Comparison of ENCODE assay signal across 14 cellular contexts in the genomic region with DNA sequence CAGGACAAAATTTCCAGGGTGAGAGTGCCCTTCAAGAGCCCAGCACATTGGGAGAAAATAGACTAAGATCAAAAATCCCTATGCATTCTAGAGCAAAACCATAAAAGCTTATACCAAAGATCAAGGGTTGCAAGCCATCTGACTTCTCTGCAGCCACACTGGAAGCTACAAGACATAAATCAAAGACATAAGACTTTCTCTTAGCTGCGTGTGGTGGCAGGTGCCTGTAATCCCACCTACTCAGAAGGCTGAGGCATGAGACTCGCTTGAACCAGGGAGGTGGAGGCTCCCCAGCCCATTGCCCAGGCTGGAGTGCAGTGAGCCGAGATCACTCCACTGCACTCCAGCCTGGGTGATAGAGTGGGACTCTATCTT.
A peak's percentile ranks its signal among the peaks of the same experiment; 100 is the strongest.
DNase-seq lines count a peak whose midpoint lies in the region; ATAC-seq and TF ChIP-seq lines count a peak whose summit lies in the region.
"Had no signal": no experiment of that assay in that cellular context is flagged by ENCODE, and none has a peak within 500 bp of the region (broad histone marks: within the 10 kb centered on the region; RNA-seq: fewer than 3 reads in every experiment).

No MANE protein-coding gene starts in this region.

- POLR2A ChIA-PET in SK-N-SH (lab: Yijun Ruan, JAX): no interaction called here

- TF ChIP-seq CTCF in SK-N-SH (IDR thresholded peaks at IDR 0.05) (no peak), chondrocyte (IDR thresholded peaks at IDR 0.05) (no peak), upper lobe of left lung (IDR thresholded peaks at IDR 0.05) (no peak)

- H3K9me3 ChIP-seq in SK-N-SH: 0 out of 2 replicates have a peak, but pooled peaks cover 3% of the 10 kb centered on the region
- H3K9me3 ChIP-seq in mesodermal cell (ENCODE audit: control insufficient read depth, low read length): peaks cover 5% of the 10 kb centered on the region
- H3K9me3 ChIP-seq in upper lobe of left lung: peaks cover 0 to 2% (median 0%) of the 10 kb centered on the region in 4 donors

- H2AFZ ChIP-seq in SK-N-SH (ENCODE audit: low read depth): peak overlapping the region; percentile 13; the same call in 1 of the 2 replicates

- DNase-seq in SK-N-SH (no peak), chondrocyte (ENCODE audit: low spot score) (no peak), upper lobe of left lung (no peak), SHP77 (lab: John Stamatoyannopoulos, UW) (no peak), NCI-H1436 treated with DMSO at 0.1 percent for 48 hours (lab: John Stamatoyannopoulos, UW) (no peak)
- no peak for DNase-seq in activated CD8-positive, alpha-beta memory T cell treated with anti-CD3 and anti-CD28 coated beads, Interleukin-2, amount 50 U/mL, for 48 hours
- DNase-seq: activated CD8-positive, alpha-beta T cell treated with anti-CD3 and anti-CD28 coated beads for 36 hours; CD4-positive, alpha-beta T cell; sigmoid colon; WERI-Rb-1 had no signal

- peak overlapping the region; percentile 59 for H3K4me2 ChIP-seq in SK-N-SH

- H3K4me3 Mint-ChIP-seq in chondrocyte (ENCODE audit: unreplicated experiment): no peak overlapping the region
- H3K4me3 Mint-ChIP-seq: activated CD8-positive, alpha-beta T cell treated with anti-CD3 and anti-CD28 coated beads for 36 hours; CD4-positive, alpha-beta T cell; IgD-negative memory B cell; type B pancreatic cell had no signal

- H3K4me1 ChIP-seq in SK-N-SH (ENCODE audit: control insufficient read depth in 1 of 2, insufficient read depth in 2 of 2, low read depth in 1 of 2, low read length in 1 of 2) (peaks cover 0 to 26% of the 10 kb centered on the region in 2 experiments; a peak in 3 of 4 replicates), mesodermal cell (ENCODE audit: control insufficient read depth, insufficient read depth, low read length, poor library complexity, severe bottlenecking) (peaks cover 47% of the 10 kb centered on the region), upper lobe of left lung (peaks cover 23 to 39% (median 33%) of the 10 kb centered on the region in 4 donors)
- H3K4me1 ChIP-seq: sigmoid colon had no signal

- H3K27me3 Mint-ChIP-seq in chondrocyte (ENCODE audit: low read depth): no peaks in the 10 kb centered on the region
- H3K27me3 Mint-ChIP-seq: CD4-positive, alpha-beta T cell had no signal

- no peak for TF ChIP-seq POLR2A in upper lobe of left lung (IDR thresholded peaks at IDR 0.05)

- peaks cover 1% of the 10 kb centered on the region for H3K36me3 Mint-ChIP-seq in chondrocyte (ENCODE audit: low read depth)
- H3K36me3 Mint-ChIP-seq: type B pancreatic cell had no signal

- H3F3A ChIP-seq in SK-N-SH (replicated peaks; ENCODE audit: insufficient read depth): peaks cover 23% of the 10 kb centered on the region

- no peak for TF ChIP-seq EP300 in SK-N-SH (IDR thresholded peaks at IDR 0.05; ENCODE audit: borderline replicate concordance in 1 of 2, low read depth in 1 of 2, low read length in 1 of 2)
- no peak for TF ChIP-seq EP300 in upper lobe of left lung (IDR thresholded peaks at IDR 0.05)

- peak overlapping the region; percentile 82 for H3K27ac Mint-ChIP-seq in chondrocyte (ENCODE audit: unreplicated experiment)
- H3K27ac Mint-ChIP-seq: activated CD8-positive, alpha-beta T cell treated with anti-CD3 and anti-CD28 coated beads for 36 hours; CD4-positive, alpha-beta T cell; IgD-negative memory B cell; type B pancreatic cell had no signal

- TF ChIP-seq RAD21 in SK-N-SH (IDR thresholded peaks at IDR 0.05; ENCODE audit: low read length): no peak

- no peak overlapping the region; a peak in 1 of 4 replicates for H3K4me3 ChIP-seq in SK-N-SH (ENCODE audit: low read depth in 2 of 2, low read length in 1 of 2)
- H3K4me3 ChIP-seq in mesodermal cell (ENCODE audit: extremely low read depth, insufficient read depth, low read length, poor library complexity, severe bottlenecking): no peak overlapping the region
- no peak overlapping the region for H3K4me3 ChIP-seq in upper lobe of left lung
- H3K4me3 ChIP-seq: sigmoid colon had no signal

- H3K4me1 Mint-ChIP-seq in chondrocyte (ENCODE audit: low read depth): peaks cover 28% of the 10 kb centered on the region

- no peaks in the 10 kb centered on the region for H3K79me2 ChIP-seq in SK-N-SH (ENCODE audit: insufficient read depth)

- H4K20me1 ChIP-seq in SK-N-SH (ENCODE audit: insufficient read depth): no peaks in the 10 kb centered on the region

- H3K9me3 Mint-ChIP-seq in chondrocyte (ENCODE audit: low read depth): peaks cover 6% of the 10 kb centered on the region
- H3K9me3 Mint-ChIP-seq: type B pancreatic cell had no signal

- peak overlapping the region in 1 of 2 experiments; percentile 76; a peak in 2 of 4 replicates for H3K27ac ChIP-seq in SK-N-SH (ENCODE audit: low read depth in 2 of 2, low read length in 1 of 2)
- peak overlapping the region; percentile 86 for H3K27ac ChIP-seq in mesodermal cell (ENCODE audit: low read depth, low read length, severe bottlenecking)
- peak overlapping the region; percentile 20 to 66 (median 53) for H3K27ac ChIP-seq in upper lobe of left lung
- H3K27ac ChIP-seq: WERI-Rb-1 had no signal

- no peak overlapping the region for H3K9ac ChIP-seq in SK-N-SH

- no peaks in the 10 kb centered on the region for H3K9me2 ChIP-seq in SK-N-SH

- H3K27me3 ChIP-seq in SK-N-SH (ENCODE audit: insufficient read depth) (no peaks in the 10 kb centered on the region; the same call in 1 of the 2 replicates), upper lobe of left lung (no peaks in the 10 kb centered on the region)
- H3K27me3 ChIP-seq: sigmoid colon had no signal

- CTCF ChIA-PET in SK-N-SH (lab: Yijun Ruan, JAX): interaction anchor here (0.6 kb wide), 1 partner anchor 64 kb away, joined by 3 read pairs; no protein-coding TSS in a partner anchor

- ATAC-seq in SK-N-SH treated with all-trans-retinoic acid at 6 μM for 48 hours (no peak; the same call in 2 of the 3 replicates), upper lobe of left lung (ENCODE audit: low FRiP score in 2 of 2) (no peak)
- ATAC-seq: activated CD8-positive, alpha-beta T cell treated with anti-CD3 and anti-CD28 coated beads for 36 hours had no signal

- WGBS in SK-N-SH (ENCODE audit: low lambda C conversion rate): 54% methylated on average over 3 of the region's 3 CpGs
- WGBS in mesodermal cell (ENCODE audit: insufficient coverage in 2 of 2), 2 experiments: 92% methylated on average over 2 of the region's 3 CpGs; no CpG with 5 or more reads in 1 of the 2 experiments
- 81 to 91% methylated on average over 3 of the region's 3 CpGs for WGBS in upper lobe of left lung, 2 donors

- H3K36me3 ChIP-seq in SK-N-SH (replicated peaks in 1 of 2; ENCODE audit: control insufficient read depth in 1 of 2, insufficient read depth in 2 of 2, low read length in 1 of 2) (no peaks in the 10 kb centered on the region), mesodermal cell (ENCODE audit: control insufficient read depth, insufficient read depth, low read length) (no peaks in the 10 kb centered on the region), upper lobe of left lung (no peaks in the 10 kb centered on the region)
- H3K36me3 ChIP-seq: sigmoid colon, WERI-Rb-1 had no signal

TF ChIP-seq in SK-N-SH, 30 proteins besides CTCF, POLR2A, EP300 and RAD21 (continues in another document):
- TF ChIP-seq GABPA (IDR thresholded peaks at IDR 0.05; ENCODE audit: low read depth) (no peak), POLR2AphosphoS5 (IDR thresholded peaks at IDR 0.05; ENCODE audit: low read depth, low read length) (no peak), RFX5 (IDR thresholded peaks at IDR 0.05; ENCODE audit: low read length) (no peak), NRF1 (IDR thresholded peaks at IDR 0.05; ENCODE audit: low read depth, low read length) (no peak), ELF1 (IDR thresholded peaks at IDR 0.05) (no peak), JUND (IDR thresholded peaks at IDR 0.05) (no peak), GATA2 (CRISPR knock-in tag; IDR thresholded peaks at IDR 0.05) (no peak), RXRA (IDR thresholded peaks at IDR 0.05; ENCODE audit: borderline replicate concordance, low read depth) (no peak), EZH2phosphoT487 (IDR thresholded peaks at IDR 0.05; ENCODE audit: borderline replicate concordance, low read depth) (no peak), FOXM1 (IDR thresholded peaks at IDR 0.05; ENCODE audit: low read depth) (no peak), SIN3A (IDR thresholded peaks at IDR 0.05; ENCODE audit: borderline replicate concordance, low read depth, low read length) (no peak), RCOR1 (IDR thresholded peaks at IDR 0.05; ENCODE audit: low read length) (no peak)
- TF ChIP-seq, protein P1, sequence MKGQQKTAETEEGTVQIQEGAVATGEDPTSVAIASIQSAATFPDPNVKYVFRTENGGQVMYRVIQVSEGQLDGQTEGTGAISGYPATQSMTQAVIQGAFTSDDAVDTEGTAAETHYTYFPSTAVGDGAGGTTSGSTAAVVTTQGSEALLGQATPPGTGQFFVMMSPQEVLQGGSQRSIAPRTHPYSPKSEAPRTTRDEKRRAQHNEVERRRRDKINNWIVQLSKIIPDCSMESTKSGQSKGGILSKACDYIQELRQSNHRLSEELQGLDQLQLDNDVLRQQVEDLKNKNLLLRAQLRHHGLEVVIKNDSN (IDR thresholded peaks at IDR 0.05; ENCODE audit: borderline replicate concordance, low read depth): no peak

TF ChIP-seq in SK-N-SH treated with all-trans-retinoic acid at 6 μM for 48 hours, 23 proteins besides CTCF, POLR2A, EP300 and RAD21 (continues in another document):
- TF ChIP-seq, protein P2, sequence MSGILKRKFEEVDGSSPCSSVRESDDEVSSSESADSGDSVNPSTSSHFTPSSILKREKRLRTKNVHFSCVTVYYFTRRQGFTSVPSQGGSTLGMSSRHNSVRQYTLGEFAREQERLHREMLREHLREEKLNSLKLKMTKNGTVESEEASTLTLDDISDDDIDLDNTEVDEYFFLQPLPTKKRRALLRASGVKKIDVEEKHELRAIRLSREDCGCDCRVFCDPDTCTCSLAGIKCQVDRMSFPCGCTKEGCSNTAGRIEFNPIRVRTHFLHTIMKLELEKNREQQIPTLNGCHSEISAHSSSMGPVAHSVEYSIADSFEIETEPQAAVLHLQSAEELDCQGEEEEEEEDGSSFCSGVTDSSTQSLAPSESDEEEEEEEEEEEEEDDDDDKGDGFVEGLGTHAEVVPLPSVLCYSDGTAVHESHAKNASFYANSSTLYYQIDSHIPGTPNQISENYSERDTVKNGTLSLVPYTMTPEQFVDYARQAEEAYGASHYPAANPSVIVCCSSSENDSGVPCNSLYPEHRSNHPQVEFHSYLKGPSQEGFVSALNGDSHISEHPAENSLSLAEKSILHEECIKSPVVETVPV (CRISPR knock-in tag; IDR thresholded peaks at IDR 0.05): no peak
